In genomic region chr14:78022059-78022458, GRCh38 we compare ENCODE assay signal across 8 cellular contexts.
DNase-seq lines count a peak whose midpoint lies in the region; TF ChIP-seq lines count a peak whose summit lies in the region.

No MANE protein-coding gene starts in this region.

- H3K4me1 ChIP-seq in A673 (ENCODE audit: insufficient read depth, low read length, poor library complexity, severe bottlenecking) (no peaks in the 10 kb centered on the region), SJCRH30 (no peaks in the 10 kb centered on the region), endodermal cell (ENCODE audit: control insufficient read depth, insufficient read depth, low read length) (no peaks in the 10 kb centered on the region)

- 44 to 86% methylated on average over 2 to 4 of the region's 5 CpGs for WGBS in endodermal cell (ENCODE audit: insufficient coverage in 1 of 2, insufficient read length in 1 of 2), 2 experiments

- no peaks in the 10 kb centered on the region for H3K27me3 Mint-ChIP-seq in endodermal cell (ENCODE audit: insufficient read depth)
- H3K27me3 Mint-ChIP-seq in nephron progenitor cell (ENCODE audit: low read depth, poor library complexity) = peaks cover 19% of the 10 kb centered on the region

- H3K9ac ChIP-seq in endodermal cell (ENCODE audit: extremely low read depth, low read length, poor library complexity, severe bottlenecking) = no peak overlapping the region

- BruUV-seq in A673 (replicated peaks; lab: Mats Ljungman, UMichigan) = no TSS peak

- H3K27me3 ChIP-seq in A673 (replicated peaks; ENCODE audit: insufficient read depth, low read depth, low read length, poor library complexity) = no peaks in the 10 kb centered on the region
- no peaks in the 10 kb centered on the region for H3K27me3 ChIP-seq in SJCRH30
- no peaks in the 10 kb centered on the region for H3K27me3 ChIP-seq in endodermal cell (ENCODE audit: control insufficient read depth, insufficient read depth, low read length, poor library complexity, severe bottlenecking)

- TF ChIP-seq CTCF in A673 (conservative IDR thresholded peaks at IDR 0.05; ENCODE audit: low read depth, low read length) (peak; percentile 81), GM12865 (IDR thresholded peaks at IDR 0.05; ENCODE audit: insufficient read depth, low read depth, low read length, missing control alignments) (peak; percentile 69), NB4 (IDR thresholded peaks at IDR 0.05; ENCODE audit: low read depth, low read length) (peak; percentile 75), endodermal cell (conservative IDR thresholded peaks at IDR 0.05) (peak; percentile 88), nephron progenitor cell (IDR thresholded peaks at IDR 0.05) (peak; percentile 64)

- H3K27ac Mint-ChIP-seq in endodermal cell = no peak overlapping the region
- no peak overlapping the region for H3K27ac Mint-ChIP-seq in nephron progenitor cell

- H3K4me3 ChIP-seq in A673 (ENCODE audit: low read depth, low read length, poor library complexity, severe bottlenecking) (no peak overlapping the region), GM12865 (ENCODE audit: low read depth, low read length) (no peak overlapping the region), NB4 (ENCODE audit: low read depth, low read length) (no peak overlapping the region), SJCRH30 (peak overlapping the region; percentile 16; the same call in 1 of the 2 replicates), endodermal cell (ENCODE audit: low read length) (no peak overlapping the region)

- H3K4me1 Mint-ChIP-seq in endodermal cell (peaks cover 16% of the 10 kb centered on the region), nephron progenitor cell (no peaks in the 10 kb centered on the region)

- intact Hi-C loops in A673 (cut with micrococcal nuclease; ENCODE audit: unreplicated experiment) = loop anchor here (1.0 to 5.0 kb wide), 4 partner anchors 130 to 575 kb away; no protein-coding TSS in a partner anchor

- TF ChIP-seq POLR2A in NB4 (IDR thresholded peaks at IDR 0.05; ENCODE audit: extremely low read depth, insufficient read length) = no peak

- H3K36me3 Mint-ChIP-seq in endodermal cell (ENCODE audit: low read depth) (no peaks in the 10 kb centered on the region), nephron progenitor cell (ENCODE audit: low read depth) (no peaks in the 10 kb centered on the region)

- H3K27ac ChIP-seq in A673 (ENCODE audit: low read depth, low read length, poor library complexity, severe bottlenecking) = no peak overlapping the region
- no peak overlapping the region for H3K27ac ChIP-seq in SJCRH30
- no peak overlapping the region for H3K27ac ChIP-seq in endodermal cell (ENCODE audit: low read depth, low read length)

- CTCF ChIA-PET in A673 (lab: Charles Lee) = interaction anchor here (0.6 to 1.5 kb wide), 5 partner anchors 8 to 575 kb away, joined by 3 to 10 read pairs (median 5); no protein-coding TSS in a partner anchor
- CTCF ChIA-PET in HEK293T (lab: Yijun Ruan, JAX) = interaction anchor here (0.6 to 1.0 kb wide), 5 partner anchors 16 to 729 kb away, joined by 3 to 4 read pairs (median 3); no protein-coding TSS in a partner anchor

- DNase-seq in A673 (ENCODE audit: low spot score) (peak; percentile 86), GM12865 (ENCODE audit: low read depth) (peak; percentile 82), HEK293T (ENCODE audit: extremely low spot score) (peak; percentile 67), NB4 (ENCODE audit: low read depth) (peak; percentile 78), SJCRH30 (peak; percentile 64 to 85), endodermal cell (peak; percentile 95), nephron progenitor cell (peak; percentile 79), ureter (ENCODE audit: low spot score) (no peak)

- POLR2A ChIA-PET in A673 (lab: Charles Lee; ENCODE audit: low non-redundant PET) = no interaction called here
- POLR2A ChIA-PET in HEK293T (lab: Yijun Ruan, JAX) = no interaction called here

- H3K9me3 Mint-ChIP-seq in endodermal cell = peaks cover 9% of the 10 kb centered on the region
- no peaks in the 10 kb centered on the region for H3K9me3 Mint-ChIP-seq in nephron progenitor cell

- H3K9me3 ChIP-seq in A673 (ENCODE audit: low read depth, low read length, poor library complexity, severe bottlenecking) (no peaks in the 10 kb centered on the region), SJCRH30 (replicated peaks) (no peaks in the 10 kb centered on the region), endodermal cell (ENCODE audit: control insufficient read depth, low read length) (peaks cover 21% of the 10 kb centered on the region)

- no peak overlapping the region for H3K4me3 Mint-ChIP-seq in endodermal cell
- no peak overlapping the region for H3K4me3 Mint-ChIP-seq in nephron progenitor cell

- no peaks in the 10 kb centered on the region for H3K36me3 ChIP-seq in A673 (ENCODE audit: insufficient read depth, low read length, poor library complexity, severe bottlenecking)
- no peaks in the 10 kb centered on the region for H3K36me3 ChIP-seq in SJCRH30
- no peaks in the 10 kb centered on the region for H3K36me3 ChIP-seq in endodermal cell (ENCODE audit: control insufficient read depth, insufficient read depth, low read length)

TF ChIP-seq in HEK293T, 16 proteins besides CTCF, POLR2A, EP300 and RAD21:
- TF ChIP-seq L3MBTL2 (conservative IDR thresholded peaks at IDR 0.05) (no peak), NFRKB (IDR thresholded peaks at IDR 0.05) (no peak), FOXK2 (IDR thresholded peaks at IDR 0.05) (no peak), BHLHE40 (IDR thresholded peaks at IDR 0.05; ENCODE audit: borderline replicate concordance) (no peak), SP1 (IDR thresholded peaks at IDR 0.05) (no peak), TARDBP (IDR thresholded peaks at IDR 0.05) (no peak), HDGF (IDR thresholded peaks at IDR 0.05; ENCODE audit: borderline replicate concordance) (no peak), ARNT (IDR thresholded peaks at IDR 0.05) (no peak), PKNOX1 (IDR thresholded peaks at IDR 0.05) (no peak)
TF ChIP-seq in HEK293T: peak in this region for 0.
